1 cellular context compared by ENCODE assay signal in the genomic region with DNA sequence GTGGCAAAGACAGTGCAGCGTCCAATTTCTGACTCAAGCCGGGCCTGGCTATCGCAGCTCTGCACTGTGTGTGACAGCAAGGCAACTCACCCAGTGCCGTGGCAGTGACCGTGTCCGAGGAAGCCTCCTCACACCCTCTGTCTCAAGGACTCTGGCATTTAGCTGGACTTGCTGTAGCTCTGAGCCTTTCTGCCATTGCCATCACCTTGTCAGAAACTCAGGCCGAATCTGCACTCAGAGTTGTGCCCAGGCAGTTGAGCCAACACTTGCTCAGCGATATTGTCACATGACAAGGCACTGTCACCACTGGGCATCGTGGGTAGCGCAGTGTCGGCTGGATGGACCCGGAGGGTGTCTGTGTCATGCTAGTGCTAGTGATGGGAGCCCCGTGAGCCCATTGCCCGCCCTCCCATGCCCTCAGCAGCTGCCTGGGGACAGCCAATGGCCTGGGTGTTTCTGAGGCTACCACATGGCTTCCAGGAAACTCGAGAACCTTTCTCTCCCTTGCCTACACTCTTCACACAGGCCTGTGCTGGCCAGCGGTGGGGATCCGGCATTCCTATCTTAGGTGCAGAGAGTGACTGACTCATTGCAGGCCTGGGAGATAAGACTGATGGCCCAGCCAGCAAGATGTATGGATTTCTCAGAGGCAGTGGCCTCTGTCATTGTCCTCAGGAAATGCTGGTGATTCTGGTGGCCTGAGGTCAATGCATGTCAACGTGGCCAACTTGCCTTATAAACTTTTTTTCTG.
TF ChIP-seq lines count a peak whose summit lies in the region.

No MANE protein-coding gene starts in this region.

TF ChIP-seq in K562, 482 proteins besides CTCF, POLR2A, EP300 and RAD21 (continued from another document and continues in another):
- TF ChIP-seq HEY1 (CRISPR knock-in tag; IDR thresholded peaks at IDR 0.05; ENCODE audit: borderline replicate concordance) (no peak), RAD51 (IDR thresholded peaks at IDR 0.05; ENCODE audit: borderline replicate concordance, low read depth) (peak; percentile 65; the same call in 1 of the 2 replicates), ZFX (CRISPR knock-in tag; IDR thresholded peaks at IDR 0.05) (peak; percentile 72; the same call in 1 of the 2 replicates), KAT7 (CRISPR knock-in tag; IDR thresholded peaks at IDR 0.05; ENCODE audit: borderline replicate concordance) (no peak), RBBP5 (IDR thresholded peaks at IDR 0.05; ENCODE audit: borderline replicate concordance, insufficient read depth, low read length, poor library complexity, severe bottlenecking) (no peak), ZNF79 (CRISPR knock-in tag; IDR thresholded peaks at IDR 0.05; ENCODE audit: low read depth) (no peak), MEF2A (IDR thresholded peaks at IDR 0.05; ENCODE audit: control insufficient read depth, low read depth, low read length) (0 out of 2 replicates have a peak, but pooled peaks have one; percentile 1), ZNF253 (CRISPR knock-in tag; conservative IDR thresholded peaks at IDR 0.05) (no peak), EWSR1 (IDR thresholded peaks at IDR 0.05; ENCODE audit: borderline replicate concordance, low read depth, partially characterized antibody) (no peak), MAFK (IDR thresholded peaks at IDR 0.05; ENCODE audit: low read length) (peak; percentile 66), XRCC5 (IDR thresholded peaks at IDR 0.05; ENCODE audit: low read depth, low read length) (no peak), ZKSCAN8 (CRISPR knock-in tag; IDR thresholded peaks at IDR 0.05) (peak; percentile 61; the same call in 1 of the 2 replicates), ZNF57 (CRISPR knock-in tag; IDR thresholded peaks at IDR 0.05) (no peak), ZNF124 (CRISPR knock-in tag; IDR thresholded peaks at IDR 0.05) (no peak), ESRRA (IDR thresholded peaks at IDR 0.05; ENCODE audit: borderline replicate concordance, low read depth) (no peak; the same call in 1 of the 2 replicates), MCM2 (IDR thresholded peaks at IDR 0.05; ENCODE audit: low read depth) (no peak), CHCHD3 (CRISPR knock-in tag; IDR thresholded peaks at IDR 0.05) (no peak), CREB1 (IDR thresholded peaks at IDR 0.05) (peak; percentile 41; the same call in 1 of the 2 replicates), CREB1 (CRISPR knock-in tag; IDR thresholded peaks at IDR 0.05) (no peak), ZBED1 (IDR thresholded peaks at IDR 0.05) (no peak), ZNF408 (CRISPR knock-in tag; IDR thresholded peaks at IDR 0.05; ENCODE audit: low read depth) (no peak), NBN (IDR thresholded peaks at IDR 0.05; ENCODE audit: low read depth) (peak; percentile 76), ZBTB1 (CRISPR knock-in tag; IDR thresholded peaks at IDR 0.05; ENCODE audit: borderline replicate concordance, low read depth) (no peak), TGIF2 (CRISPR knock-in tag; IDR thresholded peaks at IDR 0.05) (no peak), ZNF12 (CRISPR knock-in tag; IDR thresholded peaks at IDR 0.05) (0 out of 2 replicates have a peak, but pooled peaks have one; percentile 30), U2AF1 (optimal IDR thresholded peaks at IDR 0.05; ENCODE audit: low read depth, low read length) (no peak), CBX8 (IDR thresholded peaks at IDR 0.05; ENCODE audit: borderline replicate concordance, extremely low read depth, low read depth, low read length, poor library complexity, severe bottlenecking) (no peak), SMC3 (conservative IDR thresholded peaks at IDR 0.05; ENCODE audit: insufficient read depth, low read depth, low read length) (no peak), SMARCC2 (IDR thresholded peaks at IDR 0.05; ENCODE audit: low read depth) (peak; percentile 93), ZC3H8 (IDR thresholded peaks at IDR 0.05) (no peak), MBD2 (IDR thresholded peaks at IDR 0.05; ENCODE audit: borderline replicate concordance, low read depth) (peak; percentile 66; the same call in 1 of the 2 replicates), KDM1A (IDR thresholded peaks at IDR 0.05) (peak; percentile 81 to 82)
- TF ChIP-seq, protein P1, sequence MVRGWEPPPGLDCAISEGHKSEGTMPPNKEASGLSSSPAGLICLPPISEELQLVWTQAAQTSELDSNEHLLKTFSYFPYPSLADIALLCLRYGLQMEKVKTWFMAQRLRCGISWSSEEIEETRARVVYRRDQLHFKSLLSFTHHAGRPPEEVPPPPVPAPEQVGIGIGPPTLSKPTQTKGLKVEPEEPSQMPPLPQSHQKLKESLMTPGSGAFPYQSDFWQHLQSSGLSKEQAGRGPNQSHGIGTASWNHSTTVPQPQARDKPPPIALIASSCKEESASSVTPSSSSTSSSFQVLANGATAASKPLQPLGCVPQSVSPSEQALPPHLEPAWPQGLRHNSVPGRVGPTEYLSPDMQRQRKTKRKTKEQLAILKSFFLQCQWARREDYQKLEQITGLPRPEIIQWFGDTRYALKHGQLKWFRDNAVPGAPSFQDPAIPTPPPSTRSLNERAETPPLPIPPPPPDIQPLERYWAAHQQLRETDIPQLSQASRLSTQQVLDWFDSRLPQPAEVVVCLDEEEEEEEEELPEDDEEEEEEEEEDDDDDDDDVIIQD (CRISPR knock-in tag; IDR thresholded peaks at IDR 0.05) = no peak
- TF ChIP-seq, protein P2, sequence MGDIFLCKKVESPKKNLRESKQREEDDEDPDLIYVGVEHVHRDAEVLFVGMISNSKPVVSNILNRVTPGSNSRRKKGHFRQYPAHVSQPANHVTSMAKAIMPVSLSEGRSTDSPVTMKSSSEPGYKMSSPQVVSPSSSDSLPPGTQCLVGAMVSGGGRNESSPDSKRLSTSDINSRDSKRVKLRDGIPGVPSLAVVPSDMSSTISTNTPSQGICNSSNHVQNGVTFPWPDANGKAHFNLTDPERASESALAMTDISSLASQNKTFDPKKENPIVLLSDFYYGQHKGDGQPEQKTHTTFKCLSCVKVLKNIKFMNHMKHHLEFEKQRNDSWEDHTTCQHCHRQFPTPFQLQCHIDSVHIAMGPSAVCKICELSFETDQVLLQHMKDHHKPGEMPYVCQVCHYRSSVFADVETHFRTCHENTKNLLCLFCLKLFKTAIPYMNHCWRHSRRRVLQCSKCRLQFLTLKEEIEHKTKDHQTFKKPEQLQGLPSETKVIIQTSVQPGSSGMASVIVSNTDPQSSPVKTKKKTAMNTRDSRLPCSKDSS (IDR thresholded peaks at IDR 0.05; ENCODE audit: low read depth, partially characterized antibody) = no peak
- TF ChIP-seq, protein P3, sequence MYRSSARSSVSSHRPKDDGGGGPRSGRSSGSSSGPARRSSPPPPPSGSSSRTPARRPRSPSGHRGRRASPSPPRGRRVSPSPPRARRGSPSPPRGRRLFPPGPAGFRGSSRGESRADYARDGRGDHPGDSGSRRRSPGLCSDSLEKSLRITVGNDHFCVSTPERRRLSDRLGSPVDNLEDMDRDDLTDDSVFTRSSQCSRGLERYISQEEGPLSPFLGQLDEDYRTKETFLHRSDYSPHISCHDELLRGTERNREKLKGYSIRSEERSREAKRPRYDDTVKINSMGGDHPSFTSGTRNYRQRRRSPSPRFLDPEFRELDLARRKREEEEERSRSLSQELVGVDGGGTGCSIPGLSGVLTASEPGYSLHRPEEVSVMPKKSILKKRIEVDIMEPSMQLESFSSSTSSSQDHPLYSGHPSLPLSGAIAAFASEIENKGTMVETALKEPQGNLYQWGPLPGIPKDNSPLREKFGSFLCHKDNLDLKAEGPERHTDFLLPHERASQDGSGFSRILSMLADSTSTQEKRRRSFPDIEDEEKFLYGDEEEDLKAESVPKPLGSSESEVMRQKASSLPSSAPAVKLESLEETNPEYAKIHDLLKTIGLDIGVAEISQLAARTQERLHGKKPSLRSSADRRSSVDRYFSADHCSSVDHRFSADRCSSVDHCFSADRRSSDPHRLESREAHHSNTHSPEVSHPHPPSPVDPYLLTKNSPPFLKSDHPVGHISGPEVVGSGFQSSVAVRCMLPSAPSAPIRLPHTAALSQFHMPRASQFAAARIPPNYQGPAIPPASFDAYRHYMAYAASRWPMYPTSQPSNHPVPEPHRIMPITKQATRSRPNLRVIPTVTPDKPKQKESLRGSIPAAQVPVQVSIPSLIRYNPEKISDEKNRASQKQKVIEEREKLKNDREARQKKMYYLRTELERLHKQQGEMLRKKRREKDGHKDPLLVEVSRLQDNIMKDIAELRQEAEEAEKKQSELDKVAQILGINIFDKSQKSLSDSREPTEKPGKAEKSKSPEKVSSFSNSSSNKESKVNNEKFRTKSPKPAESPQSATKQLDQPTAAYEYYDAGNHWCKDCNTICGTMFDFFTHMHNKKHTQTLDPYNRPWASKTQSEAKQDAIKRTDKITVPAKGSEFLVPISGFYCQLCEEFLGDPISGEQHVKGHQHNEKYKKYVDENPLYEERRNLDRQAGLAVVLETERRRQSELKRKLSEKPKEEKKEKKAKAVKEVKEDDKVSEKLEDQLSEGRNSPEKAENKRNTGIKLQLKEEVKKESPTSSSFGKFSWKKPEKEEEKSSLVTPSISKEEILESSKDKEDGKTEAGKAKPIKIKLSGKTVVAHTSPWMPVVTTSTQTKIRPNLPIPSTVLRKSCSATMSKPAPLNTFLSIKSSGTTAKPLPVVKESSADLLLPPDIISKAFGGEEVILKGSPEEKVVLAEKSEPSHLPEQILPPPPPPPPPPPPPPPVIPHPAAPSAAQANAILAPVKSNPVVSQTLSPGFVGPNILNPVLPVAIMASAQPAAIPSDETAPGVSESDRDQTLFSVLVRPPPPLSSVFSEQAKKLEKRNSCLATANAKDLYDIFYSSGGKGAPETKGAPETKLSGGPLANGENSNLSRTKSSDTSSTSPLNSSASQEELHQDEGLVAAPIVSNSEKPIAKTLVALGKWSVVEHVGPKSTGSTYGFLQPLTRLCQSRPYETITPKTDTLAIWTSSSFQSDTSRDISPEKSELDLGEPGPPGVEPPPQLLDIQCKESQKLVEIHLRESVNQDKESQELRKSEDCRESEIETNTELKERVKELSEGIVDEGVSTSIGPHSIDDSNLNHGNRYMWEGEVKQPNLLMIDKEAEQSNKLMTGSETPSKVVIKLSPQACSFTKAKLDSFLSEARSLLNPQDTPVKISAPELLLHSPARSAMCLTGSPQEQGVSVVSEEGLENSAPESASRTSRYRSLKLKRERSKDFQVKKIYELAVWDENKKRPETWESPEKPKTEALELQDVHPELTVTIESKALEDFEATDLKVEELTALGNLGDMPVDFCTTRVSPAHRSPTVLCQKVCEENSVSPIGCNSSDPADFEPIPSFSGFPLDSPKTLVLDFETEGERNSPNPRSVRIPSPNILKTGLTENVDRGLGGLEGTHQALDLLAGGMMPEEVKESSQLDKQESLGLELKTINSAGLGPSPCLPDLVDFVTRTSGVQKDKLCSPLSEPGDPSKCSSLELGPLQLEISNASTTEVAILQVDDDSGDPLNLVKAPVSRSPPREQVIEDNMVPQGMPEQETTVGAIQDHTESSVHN (IDR thresholded peaks at IDR 0.05; ENCODE audit: borderline replicate concordance in 1 of 2, low read depth in 1 of 2) = no peak
- TF ChIP-seq, protein P4, sequence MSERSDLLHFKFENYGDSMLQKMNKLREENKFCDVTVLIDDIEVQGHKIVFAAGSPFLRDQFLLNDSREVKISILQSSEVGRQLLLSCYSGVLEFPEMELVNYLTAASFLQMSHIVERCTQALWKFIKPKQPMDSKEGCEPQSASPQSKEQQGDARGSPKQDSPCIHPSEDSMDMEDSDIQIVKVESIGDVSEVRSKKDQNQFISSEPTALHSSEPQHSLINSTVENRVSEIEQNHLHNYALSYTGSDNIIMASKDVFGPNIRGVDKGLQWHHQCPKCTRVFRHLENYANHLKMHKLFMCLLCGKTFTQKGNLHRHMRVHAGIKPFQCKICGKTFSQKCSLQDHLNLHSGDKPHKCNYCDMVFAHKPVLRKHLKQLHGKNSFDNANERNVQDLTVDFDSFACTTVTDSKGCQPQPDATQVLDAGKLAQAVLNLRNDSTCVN (CRISPR knock-in tag; IDR thresholded peaks at IDR 0.05) = no peak
- TF ChIP-seq, protein P5, sequence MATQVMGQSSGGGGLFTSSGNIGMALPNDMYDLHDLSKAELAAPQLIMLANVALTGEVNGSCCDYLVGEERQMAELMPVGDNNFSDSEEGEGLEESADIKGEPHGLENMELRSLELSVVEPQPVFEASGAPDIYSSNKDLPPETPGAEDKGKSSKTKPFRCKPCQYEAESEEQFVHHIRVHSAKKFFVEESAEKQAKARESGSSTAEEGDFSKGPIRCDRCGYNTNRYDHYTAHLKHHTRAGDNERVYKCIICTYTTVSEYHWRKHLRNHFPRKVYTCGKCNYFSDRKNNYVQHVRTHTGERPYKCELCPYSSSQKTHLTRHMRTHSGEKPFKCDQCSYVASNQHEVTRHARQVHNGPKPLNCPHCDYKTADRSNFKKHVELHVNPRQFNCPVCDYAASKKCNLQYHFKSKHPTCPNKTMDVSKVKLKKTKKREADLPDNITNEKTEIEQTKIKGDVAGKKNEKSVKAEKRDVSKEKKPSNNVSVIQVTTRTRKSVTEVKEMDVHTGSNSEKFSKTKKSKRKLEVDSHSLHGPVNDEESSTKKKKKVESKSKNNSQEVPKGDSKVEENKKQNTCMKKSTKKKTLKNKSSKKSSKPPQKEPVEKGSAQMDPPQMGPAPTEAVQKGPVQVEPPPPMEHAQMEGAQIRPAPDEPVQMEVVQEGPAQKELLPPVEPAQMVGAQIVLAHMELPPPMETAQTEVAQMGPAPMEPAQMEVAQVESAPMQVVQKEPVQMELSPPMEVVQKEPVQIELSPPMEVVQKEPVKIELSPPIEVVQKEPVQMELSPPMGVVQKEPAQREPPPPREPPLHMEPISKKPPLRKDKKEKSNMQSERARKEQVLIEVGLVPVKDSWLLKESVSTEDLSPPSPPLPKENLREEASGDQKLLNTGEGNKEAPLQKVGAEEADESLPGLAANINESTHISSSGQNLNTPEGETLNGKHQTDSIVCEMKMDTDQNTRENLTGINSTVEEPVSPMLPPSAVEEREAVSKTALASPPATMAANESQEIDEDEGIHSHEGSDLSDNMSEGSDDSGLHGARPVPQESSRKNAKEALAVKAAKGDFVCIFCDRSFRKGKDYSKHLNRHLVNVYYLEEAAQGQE (CRISPR knock-in tag; IDR thresholded peaks at IDR 0.05; ENCODE audit: low read depth) = no peak; the same call in 1 of the 2 replicates
- TF ChIP-seq, protein P6, sequence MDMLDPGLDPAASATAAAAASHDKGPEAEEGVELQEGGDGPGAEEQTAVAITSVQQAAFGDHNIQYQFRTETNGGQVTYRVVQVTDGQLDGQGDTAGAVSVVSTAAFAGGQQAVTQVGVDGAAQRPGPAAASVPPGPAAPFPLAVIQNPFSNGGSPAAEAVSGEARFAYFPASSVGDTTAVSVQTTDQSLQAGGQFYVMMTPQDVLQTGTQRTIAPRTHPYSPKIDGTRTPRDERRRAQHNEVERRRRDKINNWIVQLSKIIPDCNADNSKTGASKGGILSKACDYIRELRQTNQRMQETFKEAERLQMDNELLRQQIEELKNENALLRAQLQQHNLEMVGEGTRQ (CRISPR knock-in tag; IDR thresholded peaks at IDR 0.05) = peak; percentile 48; the same call in 1 of the 2 replicates
- TF ChIP-seq, protein P7, sequence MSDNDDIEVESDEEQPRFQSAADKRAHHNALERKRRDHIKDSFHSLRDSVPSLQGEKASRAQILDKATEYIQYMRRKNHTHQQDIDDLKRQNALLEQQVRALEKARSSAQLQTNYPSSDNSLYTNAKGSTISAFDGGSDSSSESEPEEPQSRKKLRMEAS (CRISPR knock-in tag; IDR thresholded peaks at IDR 0.05) = peak; percentile 85
